9 cellular contexts compared by ENCODE assay signal in genomic region chr10:14880201-14880600, GRCh38. TPM values are rescaled to one million over a fixed set of nuclear protein-coding genes. Genes with fewer than 3 reads are reported as not detected.
A peak's percentile ranks its signal among the peaks of the same experiment; 100 is the strongest.
DNase-seq lines count a peak whose midpoint lies in the region; ATAC-seq and TF ChIP-seq lines count a peak whose summit lies in the region.
"Had no signal": no experiment of that assay in that cellular context is flagged by ENCODE, and none has a peak within 500 bp of the region (broad histone marks: within the 10 kb centered on the region; RNA-seq: fewer than 3 reads in every experiment).

No MANE protein-coding gene starts in this region.

- ATAC-seq in activated T-cell treated with anti-CD3 and anti-CD28 coated beads, Interleukin-2, amount 50 U/mL, for 72 hours (replicated peaks in 1 of 2): no peak
- no peak for ATAC-seq in T-helper 17 cell
- ATAC-seq in stimulated activated naive B cell treated with anti-CD40 and anti-IgM and Interleukin-4, amounts not matched to agents 10 μg/mL and 1 μg/mL and 100 μg/mL, for 72 hours (replicated peaks): no peak
- no peak for ATAC-seq in GM21423 (IDR thresholded peaks at IDR 0.05; ENCODE audit: unreplicated experiment)

- no peaks in the 10 kb centered on the region for H3K9me2 ChIP-seq in hepatocyte (replicated peaks; ENCODE audit: insufficient read depth)

- H3K4me1 ChIP-seq in hepatocyte (ENCODE audit: insufficient read depth): peaks cover 10% of the 10 kb centered on the region

- H3K27ac Mint-ChIP-seq in activated T-cell treated with anti-CD3 and anti-CD28 coated beads, Interleukin-2, amount 50 U/mL, for 72 hours: peak overlapping the region; percentile 52
- H3K27ac Mint-ChIP-seq in T-helper 17 cell: peak overlapping the region; percentile 79
- H3K27ac Mint-ChIP-seq in stimulated activated naive B cell treated with anti-CD40 and anti-IgM and Interleukin-4, amounts not matched to agents 10 μg/mL and 1 μg/mL and 100 μg/mL, for 72 hours: no peak overlapping the region

- peak overlapping the region; percentile 94 for H3K4me2 ChIP-seq in hepatocyte

- H3K36me3 Mint-ChIP-seq in activated T-cell treated with anti-CD3 and anti-CD28 coated beads, Interleukin-2, amount 50 U/mL, for 72 hours (ENCODE audit: insufficient read depth in 2 of 2): peaks cover 6 to 9% of the 10 kb centered on the region in 2 donors
- H3K36me3 Mint-ChIP-seq in T-helper 17 cell (ENCODE audit: low read depth): no peaks in the 10 kb centered on the region
- peaks cover 17 to 26% of the 10 kb centered on the region in 2 donors for H3K36me3 Mint-ChIP-seq in stimulated activated naive B cell treated with anti-CD40 and anti-IgM and Interleukin-4, amounts not matched to agents 10 μg/mL and 1 μg/mL and 100 μg/mL, for 72 hours

- peak overlapping the region; percentile 92 for H2AFZ ChIP-seq in hepatocyte

- H3K27ac ChIP-seq in hepatocyte: no peak overlapping the region

- no peaks in the 10 kb centered on the region for H4K20me1 ChIP-seq in hepatocyte (ENCODE audit: insufficient read depth, poor library complexity, severe bottlenecking)

- H3K4me1 Mint-ChIP-seq in activated T-cell treated with anti-CD3 and anti-CD28 coated beads, Interleukin-2, amount 50 U/mL, for 72 hours (ENCODE audit: low read depth): peaks cover 48% of the 10 kb centered on the region
- peaks cover 28% of the 10 kb centered on the region for H3K4me1 Mint-ChIP-seq in T-helper 17 cell
- H3K4me1 Mint-ChIP-seq in stimulated activated naive B cell treated with anti-CD40 and anti-IgM and Interleukin-4, amounts not matched to agents 10 μg/mL and 1 μg/mL and 100 μg/mL, for 72 hours: peaks cover 17 to 37% of the 10 kb centered on the region in 2 donors

- no peaks in the 10 kb centered on the region for H3K36me3 ChIP-seq in hepatocyte (replicated peaks; ENCODE audit: insufficient read depth, low read depth)

- peak overlapping the region; percentile 89 for H3K4me3 ChIP-seq in hepatocyte

- no peak for DNase-seq in activated T-cell treated with anti-CD3 and anti-CD28 coated beads, Interleukin-2, amount 50 U/mL, for 72 hours
- DNase-seq in activated T-cell treated with anti-CD3 and anti-CD28 coated beads for 4 hours (no peak), T-helper 17 cell (no peak), hepatocyte (ENCODE audit: low spot score) (peak; percentile 17), activated gamma-delta T cell (lab: John Stamatoyannopoulos, UW) (no peak)
- no peak for DNase-seq in stimulated activated naive B cell treated with anti-CD40 and anti-IgM and Interleukin-4, amounts not matched to agents 10 μg/mL and 1 μg/mL and 100 μg/mL, for 72 hours
- no peak for DNase-seq in activated CD8-positive, alpha-beta memory T cell treated with anti-CD3 and anti-CD28 coated beads, Interleukin-2, amount 50 U/mL, for 48 hours
- DNase-seq: GF-D8 had no signal

- no peaks in the 10 kb centered on the region for H3K27me3 Mint-ChIP-seq in activated T-cell treated with anti-CD3 and anti-CD28 coated beads, Interleukin-2, amount 50 U/mL, for 72 hours (ENCODE audit: low read depth)
- no peaks in the 10 kb centered on the region for H3K27me3 Mint-ChIP-seq in T-helper 17 cell
- no peaks in the 10 kb centered on the region for H3K27me3 Mint-ChIP-seq in stimulated activated naive B cell treated with anti-CD40 and anti-IgM and Interleukin-4, amounts not matched to agents 10 μg/mL and 1 μg/mL and 100 μg/mL, for 72 hours

- WGBS in hepatocyte (ENCODE audit: low lambda C conversion rate, missing lambda C conversion rate): 42% methylated on average over 7 of the region's 7 CpGs

- no peak for TF ChIP-seq CTCF in hepatocyte (IDR thresholded peaks at IDR 0.05; ENCODE audit: poor library complexity)

- peak overlapping the region; percentile 95 to 96 for H3K4me3 Mint-ChIP-seq in activated T-cell treated with anti-CD3 and anti-CD28 coated beads, Interleukin-2, amount 50 U/mL, for 72 hours
- peak overlapping the region; percentile 91 for H3K4me3 Mint-ChIP-seq in T-helper 17 cell
- H3K4me3 Mint-ChIP-seq in stimulated activated naive B cell treated with anti-CD40 and anti-IgM and Interleukin-4, amounts not matched to agents 10 μg/mL and 1 μg/mL and 100 μg/mL, for 72 hours: peak overlapping the region; percentile 90 to 96

- H3K9me3 ChIP-seq in T-helper 17 cell (ENCODE audit: control insufficient read depth, low read length, poor library complexity, severe bottlenecking): no peaks in the 10 kb centered on the region
- H3K9me3 ChIP-seq in hepatocyte (ENCODE audit: low read depth): no peaks in the 10 kb centered on the region

- H3K9me3 Mint-ChIP-seq in activated T-cell treated with anti-CD3 and anti-CD28 coated beads, Interleukin-2, amount 50 U/mL, for 72 hours: no peaks in the 10 kb centered on the region
- H3K9me3 Mint-ChIP-seq in stimulated activated naive B cell treated with anti-CD40 and anti-IgM and Interleukin-4, amounts not matched to agents 10 μg/mL and 1 μg/mL and 100 μg/mL, for 72 hours: no peaks in the 10 kb centered on the region

- H3K79me2 ChIP-seq in hepatocyte: peaks cover 81% of the 10 kb centered on the region

- H3K27me3 ChIP-seq in hepatocyte: no peaks in the 10 kb centered on the region

RNA-seq across cellular contexts. Expression of gene SUV39H2, which starts 1.5 kb away (rescaled TPM):
- total RNA-seq in activated T-cell treated with anti-CD3 and anti-CD28 coated beads, Interleukin-2, amount 50 U/mL, for 72 hours: 10 to 100 TPM; 16.9 to 18.5 TPM
- total RNA-seq in T-helper 17 cell: 1 to 10 TPM; 3.3 to 3.7 TPM
- 15.5 and 19.9 TPM in 2 replicates for total RNA-seq in hepatocyte
- polyA plus RNA-seq in hepatocyte: 8.0 and 8.6 TPM in 2 replicates

RNA-seq across cellular contexts. Expression of gene HSPA14, which starts 42.1 kb away (rescaled TPM):
- 10 to 100 TPM; 22.3 to 32.0 TPM for total RNA-seq in activated T-cell treated with anti-CD3 and anti-CD28 coated beads, Interleukin-2, amount 50 U/mL, for 72 hours
- total RNA-seq in T-helper 17 cell: 10 to 100 TPM; 22.5 to 24.7 TPM
- 12.8 and 20.2 TPM in 2 replicates for total RNA-seq in hepatocyte
- 9.9 and 13.8 TPM in 2 replicates for polyA plus RNA-seq in hepatocyte

RNA-seq across cellular contexts. Expression of gene MSANTD7, which starts 42.1 kb away (rescaled TPM):
- total RNA-seq in activated T-cell treated with anti-CD3 and anti-CD28 coated beads, Interleukin-2, amount 50 U/mL, for 72 hours: 10 to 100 TPM; 19.8 to 26.3 TPM
- 10 to 100 TPM; 22.2 to 23.2 TPM for total RNA-seq in T-helper 17 cell
- 13.3 and 14.0 TPM in 2 replicates for total RNA-seq in hepatocyte
- 9.2 and 11.6 TPM in 2 replicates for polyA plus RNA-seq in hepatocyte

RNA-seq across cellular contexts. Expression of gene CDNF, which starts 42.4 kb away (rescaled TPM):
- total RNA-seq in activated T-cell treated with anti-CD3 and anti-CD28 coated beads, Interleukin-2, amount 50 U/mL, for 72 hours: 1 to 10 TPM; 2.9 to 3.2 TPM
- total RNA-seq in T-helper 17 cell (1 to 10 TPM in 1 of 2 donors, under 1 TPM in 1; 0.62 to 3.2 TPM), hepatocyte (3.1 and 7.6 TPM in 2 replicates)
- 2.3 and 2.4 TPM in 2 replicates for polyA plus RNA-seq in hepatocyte
